In genomic region chrX:50567636-50568035, GRCh38 we compare ENCODE assay signal across 8 cellular contexts.
"Had no signal": no experiment of that assay in that cellular context is flagged by ENCODE, and none has a peak within 500 bp of the region (broad histone marks: within the 10 kb centered on the region; RNA-seq: fewer than 3 reads in every experiment).

No MANE protein-coding gene starts in this region.

- FAIRE-seq: G401.6, GM12878, GM12891, GM12892, GM18507, GM19239 had no signal

- DNase-seq: GDM1, GF-D8 had no signal

- H3K4me3 ChIP-seq: GM12878 had no signal

- ATAC-seq: GM12878 had no signal
